8 cellular contexts compared by ENCODE assay signal in the genomic region with DNA sequence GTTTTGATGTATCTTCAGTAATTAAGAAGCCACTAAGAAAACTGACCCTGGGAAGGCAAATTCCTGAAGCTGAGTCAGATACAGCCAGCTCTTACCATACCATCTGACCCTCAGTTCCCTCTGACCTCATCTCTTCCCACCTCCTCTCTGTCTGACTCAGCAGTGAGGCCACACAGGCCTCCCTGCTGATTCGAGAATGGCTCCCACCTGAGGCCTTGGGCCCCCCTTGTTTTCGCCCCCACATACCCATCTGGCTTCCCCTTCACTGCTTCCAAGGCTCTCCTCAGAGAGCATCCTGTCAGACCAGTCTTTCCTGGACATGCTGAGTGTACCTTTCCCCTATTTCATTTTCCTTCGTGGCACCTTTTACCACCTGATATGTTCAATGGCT.
DNase-seq lines count a peak whose midpoint lies in the region; ATAC-seq and TF ChIP-seq lines count a peak whose summit lies in the region.

No MANE protein-coding gene starts in this region.

- TF ChIP-seq CTCF in ascending aorta (IDR thresholded peaks at IDR 0.05) (no peak), transverse colon (IDR thresholded peaks at IDR 0.05) (no peak)

- DNase-seq in ELF-1 (ENCODE audit: low read depth, low spot score) (peak; percentile 79), ascending aorta (ENCODE audit: low spot score in 2 of 2) (peak; percentile 14 to 74), kidney tubule cell (ENCODE audit: low spot score) (peak; percentile 98), transverse colon (no peak), cortex of kidney (lab: John Stamatoyannopoulos, UW) (no peak)

- TF ChIP-seq EP300 in transverse colon (IDR thresholded peaks at IDR 0.05; ENCODE audit: low read depth) = no peak

- H3K9me3 ChIP-seq in ascending aorta = peaks cover 0 to 5% of the 10 kb centered on the region in 2 donors
- H3K9me3 ChIP-seq in transverse colon = no peaks in the 10 kb centered on the region

- TF ChIP-seq POLR2A in transverse colon (IDR thresholded peaks at IDR 0.05) = no peak

- H3K4me1 ChIP-seq in ascending aorta = peaks cover 7 to 17% of the 10 kb centered on the region in 2 donors
- peaks cover 0 to 11% (median 3%) of the 10 kb centered on the region in 4 donors for H3K4me1 ChIP-seq in transverse colon

- no peaks in the 10 kb centered on the region for H3K27me3 ChIP-seq in ascending aorta
- no peaks in the 10 kb centered on the region for H3K27me3 ChIP-seq in transverse colon

- ATAC-seq in GM21381 (IDR thresholded peaks at IDR 0.05; ENCODE audit: unreplicated experiment) (peak; percentile 84), HG03565 (IDR thresholded peaks at IDR 0.05; ENCODE audit: unreplicated experiment) (peak; percentile 85), GM19324 (IDR thresholded peaks at IDR 0.05; ENCODE audit: low FRiP score, unreplicated experiment) (no peak)

- in situ Hi-C loops in transverse colon (cut with MboI; ENCODE audit: low pct_ligation_motif_present in 1 of 4, low pct_unique_long_range_greater_than_20kb in 1 of 4, low sequenced_read_pairs in 3 of 4) = no loop called here

- WGBS in transverse colon (ENCODE audit: low coverage in 1 of 2), 2 donors = 48 to 50% methylated on average over 2 to 3 of the region's 3 CpGs

- intact Hi-C loops in ascending aorta (cut with DNase I) (loop anchor here (5.0 kb wide), 1 partner anchor 40 kb away; no protein-coding TSS in a partner anchor), transverse colon (cut with DNase I; ENCODE audit: low total_unique reads) (no loop called here)

- H3K36me3 ChIP-seq in ascending aorta = no peaks in the 10 kb centered on the region
- H3K36me3 ChIP-seq in transverse colon = no peaks in the 10 kb centered on the region

- H3K27ac ChIP-seq in ascending aorta = peak overlapping the region; percentile 84 to 89
- H3K27ac ChIP-seq in transverse colon = peak overlapping the region; percentile 46 to 68 (median 55)

- H3K4me3 ChIP-seq in ascending aorta (peak overlapping the region in 1 of 2 donors; percentile 39), transverse colon (no peak overlapping the region)

Comparison
In these comparisons a context has a peak if more than half of its experiments do, and no peak if none do; other contexts are left out.
1. DNase-seq: peak in ELF-1 (single experiment), ascending aorta (2 of 2) and kidney tubule cell (single experiment); none in transverse colon (single experiment) and cortex of kidney (single experiment).